17 cellular contexts compared by ENCODE assay signal in genomic region chr1:61230523-61230922, GRCh38.
A peak's percentile ranks its signal among the peaks of the same experiment; 100 is the strongest.
DNase-seq lines count a peak whose midpoint lies in the region; ATAC-seq, FAIRE-seq and TF ChIP-seq lines count a peak whose summit lies in the region.
"Had no signal": no experiment of that assay in that cellular context is flagged by ENCODE, and none has a peak within 500 bp of the region (broad histone marks: within the 10 kb centered on the region; RNA-seq: fewer than 3 reads in every experiment).

No MANE protein-coding gene starts in this region.

- TF ChIP-seq EP300 in HepG2 (IDR thresholded peaks at IDR 0.05; ENCODE audit: low read depth in 2 of 2, low read length in 2 of 2) (0 out of 4 replicates have a peak, but pooled peaks of 1 of the 2 experiments have one; percentile 23), HepG2 (CRISPR knock-in tag; IDR thresholded peaks at IDR 0.05; ENCODE audit: borderline replicate concordance) (no peak)

- H3K79me2 ChIP-seq in HepG2 (ENCODE audit: insufficient read depth, low read length), result peaks cover 86% of the 10 kb centered on the region

- 33% methylated on average over 3 of the region's 3 CpGs for WGBS in HepG2 (ENCODE audit: low lambda C conversion rate)

- H3K4me3 Mint-ChIP-seq in brain, result peak overlapping the region in 1 of 5 experiments; percentile 4
- H3K4me3 Mint-ChIP-seq in effector memory CD8-positive, alpha-beta T cell, result no peak overlapping the region
- H3K4me3 Mint-ChIP-seq: CD8-positive, alpha-beta memory T cell; HFFc6 had no signal

- no TSS peak for BruUV-seq in HepG2 (replicated peaks; lab: Mats Ljungman, UMichigan)

- no peak overlapping the region for H3K4me3 ChIP-seq in HepG2 (replicated peaks in 1 of 3; ENCODE audit: insufficient read depth in 1 of 3, low read depth in 2 of 3, low read length in 3 of 3)
- H3K4me3 ChIP-seq: BLaER1, GM23248, PC-9 had no signal

- no peaks in the 10 kb centered on the region for H3K9me3 ChIP-seq in HepG2 (ENCODE audit: low read length)
- H3K9me3 ChIP-seq: BLaER1 had no signal

- TF ChIP-seq CTCF in brain (conservative IDR thresholded peaks at IDR 0.05) (no peak), HepG2 (CRISPR knock-in tag; IDR thresholded peaks at IDR 0.05) (no peak)

- POLR2A ChIA-PET in HepG2 (lab: Yijun Ruan, JAX), result interaction anchor here (0.9 to 1.2 kb wide), 2 partner anchors 34 to 148 kb away, joined by 3 read pairs; partner anchors contain the start of gene NFIA

- peak overlapping the region in 3 of 5 experiments; percentile 0 to 8 (median 7) for H3K27ac Mint-ChIP-seq in brain
- H3K27ac Mint-ChIP-seq in effector memory CD8-positive, alpha-beta T cell, result no peak overlapping the region
- H3K27ac Mint-ChIP-seq: HFFc6 had no signal

- no peak for TF ChIP-seq RAD21 in HepG2 (CRISPR knock-in tag; IDR thresholded peaks at IDR 0.05)

- DNase-seq in NCI-H774 (lab: John Stamatoyannopoulos, UW), result peak; percentile 3
- DNase-seq in HepG2 (ENCODE audit: low spot score), result peak; percentile 81
- DNase-seq in renal cortical epithelial cell (ENCODE audit: low read depth), result peak; percentile 62
- no peak for DNase-seq in AML-193 (lab: John Stamatoyannopoulos, UW)
- no peak for DNase-seq in effector memory CD8-positive, alpha-beta T cell
- no peak for DNase-seq in HT-29 (ENCODE audit: low spot score)
- DNase-seq: CD8-positive, alpha-beta memory T cell; GF-D8; GM23248; HFFc6; MM.1S; NCI-H1105; NCI-H1694 treated with DMSO at 0.1 percent for 48 hours; NCI-H510A treated with DMSO at 0.1 percent for 48 hours; PC-9 had no signal

- H3K36me3 Mint-ChIP-seq in brain, result peaks cover 4% of the 10 kb centered on the region
- H3K36me3 Mint-ChIP-seq in effector memory CD8-positive, alpha-beta T cell (ENCODE audit: insufficient read depth), result no peaks in the 10 kb centered on the region

- H4K20me1 ChIP-seq in HepG2 (ENCODE audit: insufficient read depth, low read length), result 0 out of 2 replicates have a peak, but pooled peaks cover 2% of the 10 kb centered on the region
- H4K20me1 ChIP-seq: BLaER1 had no signal

- no peaks in the 10 kb centered on the region for H3K27me3 Mint-ChIP-seq in brain
- H3K27me3 Mint-ChIP-seq in effector memory CD8-positive, alpha-beta T cell, result no peaks in the 10 kb centered on the region

- H3K9me3 Mint-ChIP-seq in brain, result peaks cover 0 to 12% (median 0%) of the 10 kb centered on the region in 5 experiments
- no peaks in the 10 kb centered on the region for H3K9me3 Mint-ChIP-seq in effector memory CD8-positive, alpha-beta T cell
- H3K9me3 Mint-ChIP-seq: CD8-positive, alpha-beta memory T cell; HFFc6 had no signal

- CTCF ChIA-PET in HepG2 (lab: Yijun Ruan, JAX; ENCODE audit: low intra/inter-chr PET ratio, low total read pairs), result no interaction called here

- peak; percentile 96 for ATAC-seq in HepG2
- ATAC-seq in effector memory CD8-positive, alpha-beta T cell (replicated peaks), result no peak

- H3K27me3 ChIP-seq in HepG2 (ENCODE audit: control insufficient read depth in 1 of 2, insufficient read depth in 2 of 2, low read length in 2 of 2), result no peaks in the 10 kb centered on the region
- H3K27me3 ChIP-seq: BLaER1 had no signal

- FAIRE-seq in HepG2 (lab: Jason Lieb, UNC), result no peak

- peaks cover 72% of the 10 kb centered on the region for H3K4me1 Mint-ChIP-seq in brain
- H3K4me1 Mint-ChIP-seq in effector memory CD8-positive, alpha-beta T cell (ENCODE audit: low read depth in 2 of 2), result peaks cover 0 to 6% of the 10 kb centered on the region in 2 donors

- peak overlapping the region; percentile 20; the same call in 1 of the 2 replicates for H3K4me2 ChIP-seq in HepG2 (ENCODE audit: low read depth, low read length)
- H3K4me2 ChIP-seq: BLaER1, PC-9 had no signal

- H3K9ac ChIP-seq in HepG2 (ENCODE audit: insufficient read depth, low read depth, low read length), result no peak overlapping the region
- H3K9ac ChIP-seq: BLaER1, GM23248 had no signal

- H2AFZ ChIP-seq in HepG2 (ENCODE audit: low read length), result no peak overlapping the region
- H2AFZ ChIP-seq: GM23248, PC-9 had no signal

- H3K27ac ChIP-seq in HepG2 (ENCODE audit: extremely low read length, insufficient read depth, low read length), result peak overlapping the region; percentile 58
- H3K27ac ChIP-seq: BLaER1, GM23248, PC-9 had no signal

- peaks cover 70% of the 10 kb centered on the region for H3K4me1 ChIP-seq in HepG2 (ENCODE audit: insufficient read depth, low read length)
- H3K4me1 ChIP-seq: BLaER1 had no signal

- intact Hi-C loops in HepG2 (cut with micrococcal nuclease; ENCODE audit: unreplicated experiment), result no loop called here

- no peak for TF ChIP-seq POLR2A in HepG2 (IDR thresholded peaks at IDR 0.05; ENCODE audit: insufficient read depth in 1 of 2, low read depth in 2 of 2, low read length in 2 of 2)

- in situ Hi-C loops in HepG2 (cut with HindIII; ENCODE audit: extremely low pct_ligation_motif_present, low pct_unique_long_range_greater_than_20kb), result loop anchor here (10.0 kb wide), 1 partner anchor 64 kb away; no protein-coding TSS in a partner anchor

- H3K36me3 ChIP-seq in HepG2 (replicated peaks in 1 of 2; ENCODE audit: control insufficient read depth in 1 of 2, insufficient read depth in 2 of 2, low read length in 2 of 2), result no peaks in the 10 kb centered on the region; a peak in 1 of 5 replicates
- H3K36me3 ChIP-seq: BLaER1 had no signal

TF ChIP-seq in HepG2, 621 proteins besides CTCF, POLR2A, EP300 and RAD21 (continues in another document):
- peak; percentile 49; the same call in 1 of the 2 replicates for TF ChIP-seq FOXA3 (CRISPR knock-in tag; IDR thresholded peaks at IDR 0.05)
- peak; percentile 37 for TF ChIP-seq TEAD3 (CRISPR knock-in tag; optimal IDR thresholded peaks at IDR 0.05; ENCODE audit: borderline replicate concordance)
- 0 out of 2 replicates have a peak, but pooled peaks have one; percentile 53 for TF ChIP-seq HIC2 (CRISPR knock-in tag; IDR thresholded peaks at IDR 0.05; ENCODE audit: low read depth)
- TF ChIP-seq RFXANK (CRISPR knock-in tag; IDR thresholded peaks at IDR 0.05), result no peak
- TF ChIP-seq RBM22 (optimal IDR thresholded peaks at IDR 0.05; ENCODE audit: low read length), result peak; percentile 89
- TF ChIP-seq SALL1 (CRISPR knock-in tag; IDR thresholded peaks at IDR 0.05), result peak; percentile 51; the same call in 1 of the 2 replicates
- peak; percentile 66 for TF ChIP-seq CEBPG (CRISPR knock-in tag; IDR thresholded peaks at IDR 0.05)
- TF ChIP-seq FOXP1 (IDR thresholded peaks at IDR 0.05), result no peak
- peak; percentile 21; the same call in 1 of the 2 replicates for TF ChIP-seq FOXP1 (CRISPR knock-in tag; IDR thresholded peaks at IDR 0.05)
- TF ChIP-seq TBX3 (IDR thresholded peaks at IDR 0.05; ENCODE audit: borderline replicate concordance), result peak; percentile 78; the same call in 1 of the 2 replicates
- TF ChIP-seq ZNF644 (CRISPR knock-in tag; IDR thresholded peaks at IDR 0.05; ENCODE audit: low read depth), result peak; percentile 72
- 0 out of 2 replicates have a peak, but pooled peaks have one; percentile 22 for TF ChIP-seq KDM1A (CRISPR knock-in tag; IDR thresholded peaks at IDR 0.05)
- no peak for TF ChIP-seq SMAD9 (CRISPR knock-in tag; IDR thresholded peaks at IDR 0.05)
- no peak for TF ChIP-seq SOX6 (IDR thresholded peaks at IDR 0.05)
- peak; percentile 45 for TF ChIP-seq SOX6 (CRISPR knock-in tag; IDR thresholded peaks at IDR 0.05)
- TF ChIP-seq TBX2 (CRISPR knock-in tag; IDR thresholded peaks at IDR 0.05; ENCODE audit: borderline replicate concordance), result peak; percentile 47; the same call in 1 of the 2 replicates
- TF ChIP-seq SIN3B (IDR thresholded peaks at IDR 0.05; ENCODE audit: low read length), result no peak
- peak; percentile 20; the same call in 1 of the 2 replicates for TF ChIP-seq CBX5 (CRISPR knock-in tag; IDR thresholded peaks at IDR 0.05; ENCODE audit: borderline replicate concordance)
- TF ChIP-seq NCOR1 (IDR thresholded peaks at IDR 0.05; ENCODE audit: borderline replicate concordance, low read length), result peak; percentile 48; the same call in 1 of the 2 replicates
- no peak for TF ChIP-seq KMT2A (CRISPR knock-in tag; IDR thresholded peaks at IDR 0.05)
- TF ChIP-seq ELF1 (CRISPR knock-in tag; IDR thresholded peaks at IDR 0.05), result no peak
- TF ChIP-seq, protein P1, sequence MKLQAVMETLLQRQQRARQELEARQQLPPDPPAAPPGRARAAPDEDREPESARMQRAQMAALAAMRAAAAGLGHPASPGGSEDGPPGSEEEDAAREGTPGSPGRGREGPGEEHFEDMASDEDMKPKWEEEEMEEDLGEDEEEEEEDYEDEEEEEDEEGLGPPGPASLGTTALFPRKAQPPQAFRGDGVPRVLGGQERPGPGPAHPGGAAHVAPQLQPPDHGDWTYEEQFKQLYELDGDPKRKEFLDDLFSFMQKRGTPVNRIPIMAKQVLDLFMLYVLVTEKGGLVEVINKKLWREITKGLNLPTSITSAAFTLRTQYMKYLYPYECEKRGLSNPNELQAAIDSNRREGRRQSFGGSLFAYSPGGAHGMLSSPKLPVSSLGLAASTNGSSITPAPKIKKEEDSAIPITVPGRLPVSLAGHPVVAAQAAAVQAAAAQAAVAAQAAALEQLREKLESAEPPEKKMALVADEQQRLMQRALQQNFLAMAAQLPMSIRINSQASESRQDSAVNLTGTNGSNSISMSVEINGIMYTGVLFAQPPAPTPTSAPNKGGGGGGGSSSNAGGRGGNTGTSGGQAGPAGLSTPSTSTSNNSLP (IDR thresholded peaks at IDR 0.05; ENCODE audit: low read depth, low read length), result peak; percentile 45; the same call in 1 of the 2 replicates
- no peak for TF ChIP-seq SUZ12 (IDR thresholded peaks at IDR 0.05; ENCODE audit: low read depth, low read length)
- peak; percentile 78 for TF ChIP-seq POGZ (CRISPR knock-in tag; IDR thresholded peaks at IDR 0.05)

Comparison
In these comparisons a context has a peak if more than half of its experiments do, and no peak if none do; other contexts are left out.
1. DNase-seq: peak in NCI-H774 (single experiment), HepG2 (single experiment) and renal cortical epithelial cell (single experiment); none in AML-193 (0 of 2), effector memory CD8-positive, alpha-beta T cell (0 of 3) and HT-29 (single experiment).
2. H3K27ac Mint-ChIP-seq: peak in brain (3 of 5); none in effector memory CD8-positive, alpha-beta T cell (0 of 2).